In the genomic region with DNA sequence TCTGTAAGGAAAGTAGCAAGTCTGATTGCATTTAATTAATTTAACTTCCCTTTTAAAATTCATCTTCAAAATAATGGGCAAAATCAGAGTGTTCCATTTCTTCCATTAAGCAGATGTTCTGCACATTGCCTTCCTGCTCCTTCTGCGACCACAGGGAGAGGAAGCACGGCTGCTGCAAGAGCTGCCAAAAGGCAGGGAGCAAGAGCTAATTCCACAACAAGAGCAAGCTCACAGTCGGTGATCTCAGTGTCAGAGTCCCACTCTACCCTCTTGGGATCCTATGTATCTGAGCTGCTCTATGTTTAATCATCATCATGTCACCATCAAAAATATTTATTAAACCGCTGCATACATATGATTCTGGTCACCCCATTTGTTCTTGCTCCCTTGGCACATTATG, we compare ENCODE assay signal across 20 cellular contexts.
A peak's percentile ranks its signal among the peaks of the same experiment; 100 is the strongest.
DNase-seq lines count a peak whose midpoint lies in the region; TF ChIP-seq lines count a peak whose summit lies in the region.
"Had no signal": no experiment of that assay in that cellular context is flagged by ENCODE, and none has a peak within 500 bp of the region (broad histone marks: within the 10 kb centered on the region; RNA-seq: fewer than 3 reads in every experiment).

No MANE protein-coding gene starts in this region.

- DNase-seq in NCI-H2227 (lab: John Stamatoyannopoulos, UW; ENCODE audit: unreplicated experiment), result peak; percentile 18
- no peak for DNase-seq in NCI-H2227 treated with DMSO at 0.1 percent for 48 hours (lab: John Stamatoyannopoulos, UW)
- peak; percentile 32 for DNase-seq in GM03348 (ENCODE audit: low spot score)
- DNase-seq in cardiac fibroblast (ENCODE audit: low read depth in 2 of 2), result peak; percentile 3 to 6
- DNase-seq in SIG-M5 treated with dmso at 0.1 percent for 504 hours (lab: John Stamatoyannopoulos, UW; ENCODE audit: unreplicated experiment), result no peak
- DNase-seq in HT-29 (ENCODE audit: low spot score), result no peak
- DNase-seq in prostate gland (ENCODE audit: low spot score), result no peak
- DNase-seq: Caco-2; CD8-positive, alpha-beta T cell; GM23248; H7; Karpas-422; NCI-H1105 treated with DMSO at 0.1 percent for 48 hours; NCI-H146; NCI-H2081; NCI-H526 treated with DMSO at 0.1 percent for 48 hours; SHP77 treated with DMSO at 0.1 percent for 48 hours had no signal

- 54% methylated on average over 4 of the region's 4 CpGs for WGBS in prostate gland

- H3K27me3 ChIP-seq in prostate gland (replicated peaks; ENCODE audit: insufficient read depth), result no peaks in the 10 kb centered on the region

- TF ChIP-seq POLR2A in prostate gland (IDR thresholded peaks at IDR 0.05), result no peak

- H3K4me3 ChIP-seq in cardiac fibroblast (replicated peaks in 1 of 2; ENCODE audit: low read depth in 2 of 2, low read length in 2 of 2) (no peak overlapping the region), prostate gland (no peak overlapping the region)
- H3K4me3 ChIP-seq: GM12878, GM23248, SK-N-MC had no signal

- TF ChIP-seq CTCF in cardiac fibroblast (IDR thresholded peaks at IDR 0.05; ENCODE audit: low read depth, low read length) (no peak), prostate gland (IDR thresholded peaks at IDR 0.05) (no peak)

- intact Hi-C loops in prostate gland (cut with DNase I), result no loop called here

- no peaks in the 10 kb centered on the region for H3K4me1 ChIP-seq in prostate gland (replicated peaks)
- H3K4me1 ChIP-seq: Caco-2 had no signal

- H3K36me3 ChIP-seq in prostate gland, result no peaks in the 10 kb centered on the region

- H3K9me3 ChIP-seq in prostate gland, result no peaks in the 10 kb centered on the region
- H3K9me3 ChIP-seq: Caco-2 had no signal

- H3K27ac ChIP-seq in prostate gland, result no peak overlapping the region
- H3K27ac ChIP-seq: C4-2B, GM23248, SK-N-MC had no signal

Comparison
In these comparisons a context has a peak if more than half of its experiments do, and no peak if none do; other contexts are left out.
1. DNase-seq: peak in NCI-H2227 (single experiment), GM03348 (single experiment) and cardiac fibroblast (2 of 2); none in NCI-H2227 treated with DMSO at 0.1 percent for 48 hours (single experiment), SIG-M5 treated with dmso at 0.1 percent for 504 hours (single experiment), HT-29 (single experiment) and prostate gland (single experiment).